9 cellular contexts compared by ENCODE assay signal in genomic region chr16:50611332-50611934, GRCh38.
DNase-seq lines count a peak whose midpoint lies in the region; ATAC-seq and TF ChIP-seq lines count a peak whose summit lies in the region.
"Had no signal": no experiment of that assay in that cellular context is flagged by ENCODE, and none has a peak within 500 bp of the region (broad histone marks: within the 10 kb centered on the region; RNA-seq: fewer than 3 reads in every experiment).

No MANE protein-coding gene starts in this region.

- H3K4me1 Mint-ChIP-seq in GM23338 (peaks cover 25% of the 10 kb centered on the region), glutamatergic neuron (ENCODE audit: low read depth, unreplicated experiment) (peaks cover 50% of the 10 kb centered on the region)

- no peaks in the 10 kb centered on the region for H3K79me2 ChIP-seq in GM23338 (replicated peaks; ENCODE audit: insufficient read depth)

- H3K4me1 ChIP-seq in GM23338 (ENCODE audit: insufficient read depth) (no peaks in the 10 kb centered on the region), vagina (peaks cover 23% of the 10 kb centered on the region)

- ATAC-seq in GM23338, result peak; percentile 43
- ATAC-seq in HG02642 (IDR thresholded peaks at IDR 0.05; ENCODE audit: poor library complexity, unreplicated experiment), result no peak
- ATAC-seq in HG03457 (IDR thresholded peaks at IDR 0.05; ENCODE audit: unreplicated experiment), result no peak

- peak; percentile 29 for DNase-seq in A172 (ENCODE audit: low spot score)
- DNase-seq in GM23338 (ENCODE audit: low spot score), result no peak
- peak; percentile 62 for DNase-seq in UCSD-AML1 (lab: John Stamatoyannopoulos, UW; ENCODE audit: unreplicated experiment)
- no peak for DNase-seq in glutamatergic neuron
- DNase-seq in vagina (ENCODE audit: extremely low spot score in 2 of 2), result no peak
- no peak for DNase-seq in AG08396 (ENCODE audit: low spot score)
- DNase-seq: MM.1S had no signal

- H3K27me3 ChIP-seq in GM23338 (ENCODE audit: insufficient read depth) (no peaks in the 10 kb centered on the region), vagina (no peaks in the 10 kb centered on the region)

- H3K9me3 ChIP-seq in vagina, result no peaks in the 10 kb centered on the region

- no peaks in the 10 kb centered on the region for H4K20me1 ChIP-seq in GM23338 (replicated peaks; ENCODE audit: insufficient read depth)

- H3K4me3 ChIP-seq in GM23338 (no peak overlapping the region), vagina (no peak overlapping the region)

- no peak for TF ChIP-seq POLR2A in vagina (IDR thresholded peaks at IDR 0.05)

- H2AFZ ChIP-seq in GM23338, result no peak overlapping the region

- TF ChIP-seq CTCF in GM23338 (conservative IDR thresholded peaks at IDR 0.05; ENCODE audit: low read depth in 2 of 2) (peak in 1 of 2 experiments; percentile 23; a peak in 2 of 4 replicates), glutamatergic neuron (IDR thresholded peaks at IDR 0.05; ENCODE audit: partially characterized antibody, unreplicated experiment) (no peak), vagina (IDR thresholded peaks at IDR 0.05) (no peak)

- no peak overlapping the region for H3K27ac ChIP-seq in GM23338 (ENCODE audit: low read depth)
- no peak overlapping the region for H3K27ac ChIP-seq in vagina

- H3K36me3 ChIP-seq in GM23338 (ENCODE audit: insufficient read depth) (no peaks in the 10 kb centered on the region), vagina (no peaks in the 10 kb centered on the region)

- H3K36me3 Mint-ChIP-seq in GM23338 (ENCODE audit: low read depth) (no peaks in the 10 kb centered on the region; the same call in 2 of the 3 replicates), glutamatergic neuron (ENCODE audit: unreplicated experiment) (peaks cover 5% of the 10 kb centered on the region)

- H3K9me3 Mint-ChIP-seq in GM23338, result no peaks in the 10 kb centered on the region; the same call in 2 of the 3 replicates
- H3K9me3 Mint-ChIP-seq in glutamatergic neuron (ENCODE audit: unreplicated experiment), result peaks cover 10% of the 10 kb centered on the region

- no peak overlapping the region for H3K4me2 ChIP-seq in GM23338

- intact Hi-C loops in vagina (cut with DNase I), result no loop called here

- H3K27ac Mint-ChIP-seq in GM23338 (no peak overlapping the region), glutamatergic neuron (ENCODE audit: unreplicated experiment) (peak overlapping the region; percentile 63)

- no peaks in the 10 kb centered on the region for H3K9me2 ChIP-seq in GM23338 (ENCODE audit: insufficient read depth)

- H3K4me3 Mint-ChIP-seq in GM23338, result no peak overlapping the region
- H3K4me3 Mint-ChIP-seq in glutamatergic neuron (ENCODE audit: unreplicated experiment), result no peak overlapping the region

- peaks cover 20% of the 10 kb centered on the region for H3K27me3 Mint-ChIP-seq in GM23338 (ENCODE audit: insufficient read depth, low read depth, poor library complexity)
- peaks cover 3% of the 10 kb centered on the region for H3K27me3 Mint-ChIP-seq in glutamatergic neuron (ENCODE audit: unreplicated experiment)

- H3F3A ChIP-seq in GM23338 (replicated peaks; ENCODE audit: low read depth), result 0 out of 2 replicates have a peak, but pooled peaks cover 3% of the 10 kb centered on the region

TF ChIP-seq in GM23338, 12 proteins besides CTCF, POLR2A, EP300 and RAD21 (continues in another document):
- TF ChIP-seq REST (IDR thresholded peaks at IDR 0.05; ENCODE audit: unreplicated experiment) (no peak), CREB1 (CRISPR knock-in tag; IDR thresholded peaks at IDR 0.05; ENCODE audit: low read depth) (no peak), JUNB (IDR thresholded peaks at IDR 0.05; ENCODE audit: unreplicated experiment) (no peak), ZNF331 (CRISPR knock-in tag; IDR thresholded peaks at IDR 0.05; ENCODE audit: low read depth) (no peak), EZH2 (IDR thresholded peaks at IDR 0.05; ENCODE audit: low read depth, unreplicated experiment) (no peak), STAT1 (IDR thresholded peaks at IDR 0.05; ENCODE audit: unreplicated experiment) (no peak), NANOG (IDR thresholded peaks at IDR 0.05; ENCODE audit: borderline replicate concordance) (no peak), EZH2phosphoT487 (IDR thresholded peaks at IDR 0.05; ENCODE audit: unreplicated experiment) (no peak), ZNF114 (CRISPR knock-in tag; IDR thresholded peaks at IDR 0.05) (no peak), ETS1 (IDR thresholded peaks at IDR 0.05) (no peak), POLR2AphosphoS5 (IDR thresholded peaks at IDR 0.05; ENCODE audit: low read depth) (no peak)

Comparison
In these comparisons a context has a peak if more than half of its experiments do, and no peak if none do; other contexts are left out.
1. DNase-seq: peak in A172 (single experiment) and UCSD-AML1 (single experiment); none in GM23338 (single experiment), glutamatergic neuron (single experiment), vagina (0 of 2) and AG08396 (single experiment).